Comparison of ENCODE assay signal across 8 cellular contexts in genomic region chr11:61891331-61892084, GRCh38. TPM values are rescaled to one million over a fixed set of nuclear protein-coding genes. Genes with fewer than 3 reads are reported as not detected.
DNase-seq lines count a peak whose midpoint lies in the region; ATAC-seq and TF ChIP-seq lines count a peak whose summit lies in the region.

Gene FADS3, minus strand, starts transcription at chr11:61891545. Its CDS starts 164 bp downstream, at chr11:61891381.

- CTCF ChIA-PET in activated CD8-positive, alpha-beta T cell treated with anti-CD3 and anti-CD28 coated beads for 36 hours (lab: Charles Lee), result interaction anchor here (0.9 to 3.5 kb wide), 6 partner anchors 10 to 216 kb away, joined by 3 to 14 read pairs (median 8); no protein-coding TSS in a partner anchor

- TF ChIP-seq CTCF in activated CD8-positive, alpha-beta T cell treated with anti-CD3 and anti-CD28 coated beads for 36 hours (IDR thresholded peaks at IDR 0.05), result no peak
- TF ChIP-seq CTCF in right lobe of liver (IDR thresholded peaks at IDR 0.05), result peak in 1 of 4 donors; percentile 6

- POLR2A ChIA-PET in activated CD8-positive, alpha-beta T cell treated with anti-CD3 and anti-CD28 coated beads for 36 hours (lab: Charles Lee), result interaction anchor here (1.0 to 1.5 kb wide), 3 partner anchors 21 to 227 kb away, joined by 3 read pairs; no protein-coding TSS in a partner anchor

- H3K9me3 ChIP-seq in ectodermal cell (ENCODE audit: control insufficient read depth, low read length), result no peaks in the 10 kb centered on the region
- no peaks in the 10 kb centered on the region for H3K9me3 ChIP-seq in right lobe of liver

- H3K27me3 ChIP-seq in ectodermal cell (ENCODE audit: control insufficient read depth, insufficient read depth, low read length, poor library complexity, severe bottlenecking), result peaks cover 28% of the 10 kb centered on the region
- H3K27me3 ChIP-seq in right lobe of liver, result no peaks in the 10 kb centered on the region

- peak; percentile 52 for DNase-seq in A172 (ENCODE audit: low spot score)
- peak; percentile 80 to 95 for DNase-seq in NCI-H526 (lab: John Stamatoyannopoulos, UW)
- peak; percentile 68 for DNase-seq in activated CD8-positive, alpha-beta T cell treated with anti-CD3 and anti-CD28 coated beads for 36 hours
- DNase-seq in right lobe of liver, result peak; percentile 92 to 95 (median 93)
- peak; percentile 44 to 58 for DNase-seq in stimulated activated CD4-positive, alpha-beta T cell treated with anti-CD3 and anti-CD28 coated beads, Interleukin-4, amount 100 ng/mL, for 4 hours

- peak; percentile 81 for TF ChIP-seq POLR2A in right lobe of liver (IDR thresholded peaks at IDR 0.05)

- H3K4me3 ChIP-seq in ectodermal cell (ENCODE audit: insufficient read depth, low read depth, low read length), result peak within 1 kb of the TSS; percentile 58
- H3K4me3 ChIP-seq in right lobe of liver, result peak within 1 kb of the TSS; percentile 64 to 77 (median 72)

- H3K4me1 ChIP-seq in ectodermal cell (ENCODE audit: control insufficient read depth, insufficient read depth, low read length) (peaks cover 11% of the 10 kb centered on the region), right lobe of liver (peaks cover 0 to 8% (median 2%) of the 10 kb centered on the region in 4 donors)

- H3K4me1 Mint-ChIP-seq in activated CD8-positive, alpha-beta T cell treated with anti-CD3 and anti-CD28 coated beads for 36 hours (ENCODE audit: low read depth), result peaks cover 2% of the 10 kb centered on the region

- H3K27me3 Mint-ChIP-seq in activated CD8-positive, alpha-beta T cell treated with anti-CD3 and anti-CD28 coated beads for 36 hours, result no peaks in the 10 kb centered on the region

- peak; percentile 52 for ATAC-seq in GM18520 (IDR thresholded peaks at IDR 0.05; ENCODE audit: unreplicated experiment)
- peak; percentile 50 for ATAC-seq in HG03135 (IDR thresholded peaks at IDR 0.05; ENCODE audit: unreplicated experiment)
- peak; percentile 65 for ATAC-seq in activated CD8-positive, alpha-beta T cell treated with anti-CD3 and anti-CD28 coated beads for 36 hours
- peak; percentile 89 to 98 (median 96) for ATAC-seq in right lobe of liver

- H3K9me3 Mint-ChIP-seq in activated CD8-positive, alpha-beta T cell treated with anti-CD3 and anti-CD28 coated beads for 36 hours, result no peaks in the 10 kb centered on the region

- H3K36me3 ChIP-seq in ectodermal cell (ENCODE audit: control insufficient read depth, insufficient read depth, low read length) (no peaks in the 10 kb centered on the region), right lobe of liver (no peaks in the 10 kb centered on the region)

- no peak within 1 kb of the TSS for H3K27ac ChIP-seq in ectodermal cell (ENCODE audit: insufficient read depth, low read depth, low read length, poor library complexity, severe bottlenecking)
- peak within 1 kb of the TSS in 2 of 3 donors; percentile 31 to 45 for H3K27ac ChIP-seq in right lobe of liver

- intact Hi-C loops in activated CD8-positive, alpha-beta T cell treated with anti-CD3 and anti-CD28 coated beads for 36 hours (cut with micrococcal nuclease), result no loop called here
- intact Hi-C loops in right lobe of liver (cut with DNase I), result loop anchor here (10.0 kb wide), 2 partner anchors 87 to 173 kb away; no protein-coding TSS in a partner anchor

- H3K4me3 Mint-ChIP-seq in activated CD8-positive, alpha-beta T cell treated with anti-CD3 and anti-CD28 coated beads for 36 hours, result peak within 1 kb of the TSS; percentile 77

- no peaks in the 10 kb centered on the region for H3K36me3 Mint-ChIP-seq in activated CD8-positive, alpha-beta T cell treated with anti-CD3 and anti-CD28 coated beads for 36 hours (ENCODE audit: low read depth)

- 0% methylated on average over 96 of the region's 96 CpGs for WGBS in ectodermal cell, 2 experiments
- no CpG with 5 or more reads among the region's 96 CpGs for WGBS in right lobe of liver (ENCODE audit: insufficient coverage, low coverage, low lambda C conversion rate, missing lambda C conversion rate)

- H3K27ac Mint-ChIP-seq in activated CD8-positive, alpha-beta T cell treated with anti-CD3 and anti-CD28 coated beads for 36 hours, result no peak within 1 kb of the TSS

RNA-seq across cellular contexts. Expression of gene FADS3, which starts in this region (rescaled TPM):
- 139 and 190 TPM in 2 replicates for total RNA-seq in A172 (2014; rRNA removed; shearing (Covaris generic))
- total RNA-seq in activated CD8-positive, alpha-beta T cell treated with anti-CD3 and anti-CD28 coated beads for 36 hours, result 10 to 100 TPM; 10.3 to 13.9 TPM
- polyA plus RNA-seq in ectodermal cell (2013, experiment 1 of 4), result 15.3 TPM
- polyA plus RNA-seq in ectodermal cell (2013, experiment 2 of 4), result 20.1 TPM
- 14.8 TPM for polyA plus RNA-seq in ectodermal cell (2013, experiment 3 of 4)
- 16.1 TPM for polyA plus RNA-seq in ectodermal cell (2013, experiment 4 of 4)
- total RNA-seq in right lobe of liver, result 10 to 100 TPM; 13.0 to 69.8 (median 22.7) TPM
